ENCODE assay signal across 4 cellular contexts in genomic region chr3:61714225-61714624, GRCh38.
TF ChIP-seq lines count a peak whose summit lies in the region.

No MANE protein-coding gene starts in this region.

TF ChIP-seq in HEK293, 187 proteins besides CTCF, POLR2A, EP300 and RAD21:
- TF ChIP-seq ZBTB20 (tag by site-specific recombination; IDR thresholded peaks at IDR 0.05): no peak
- no peak for TF ChIP-seq ZFP37 (tag by site-specific recombination; IDR thresholded peaks at IDR 0.05)
- no peak for TF ChIP-seq ZNF24 (tag by site-specific recombination; IDR thresholded peaks at IDR 0.05)
- TF ChIP-seq ZNF214 (tag by site-specific recombination; IDR thresholded peaks at IDR 0.05; ENCODE audit: borderline replicate concordance): no peak
- no peak for TF ChIP-seq ZNF747 (tag by site-specific recombination; IDR thresholded peaks at IDR 0.05)
- no peak for TF ChIP-seq HIC1 (tag by site-specific recombination; IDR thresholded peaks at IDR 0.05)
- TF ChIP-seq PRDM6 (tag by site-specific recombination; IDR thresholded peaks at IDR 0.05): no peak
- no peak for TF ChIP-seq ZNF561 (tag by site-specific recombination; IDR thresholded peaks at IDR 0.05; ENCODE audit: borderline replicate concordance)
- 0 out of 2 replicates have a peak, but pooled peaks have one; percentile 32 for TF ChIP-seq ZNF580 (tag by site-specific recombination; IDR thresholded peaks at IDR 0.05)

TF ChIP-seq in IMR-90, 13 proteins besides CTCF, POLR2A, EP300 and RAD21:
- no peak for TF ChIP-seq NFE2L2 (IDR thresholded peaks at IDR 0.05; ENCODE audit: low read depth, low read length)
- TF ChIP-seq MAFK (IDR thresholded peaks at IDR 0.05; ENCODE audit: low read depth, low read length): no peak
- no peak for TF ChIP-seq USF2 (IDR thresholded peaks at IDR 0.05; ENCODE audit: low read depth, low read length)
- no peak for TF ChIP-seq MAZ (IDR thresholded peaks at IDR 0.05; ENCODE audit: borderline replicate concordance, low read depth, low read length)
- no peak for TF ChIP-seq ELK1 (IDR thresholded peaks at IDR 0.05; ENCODE audit: borderline replicate concordance, low read depth, low read length)
- no peak for TF ChIP-seq FOS (IDR thresholded peaks at IDR 0.05; ENCODE audit: low read depth, low read length)
- no peak for TF ChIP-seq CHD1 (IDR thresholded peaks at IDR 0.05; ENCODE audit: low read depth, low read length)
- TF ChIP-seq BHLHE40 (IDR thresholded peaks at IDR 0.05; ENCODE audit: low read depth, low read length): no peak
- TF ChIP-seq RFX5 (IDR thresholded peaks at IDR 0.05; ENCODE audit: low read depth, low read length): no peak
- no peak for TF ChIP-seq RCOR1 (IDR thresholded peaks at IDR 0.05; ENCODE audit: insufficient replicate concordance, low read length)

TF ChIP-seq in WTC11, 78 proteins besides CTCF, POLR2A, EP300 and RAD21:
- TF ChIP-seq IRF1 (CRISPR knock-in tag; IDR thresholded peaks at IDR 0.05): no peak
- TF ChIP-seq JUN (CRISPR knock-in tag; IDR thresholded peaks at IDR 0.05): no peak
- TF ChIP-seq GTF2I (CRISPR knock-in tag; conservative IDR thresholded peaks at IDR 0.05): peak; percentile 67; the same call in 1 of the 2 replicates
- no peak for TF ChIP-seq ZNF396 (CRISPR knock-in tag; IDR thresholded peaks at IDR 0.05; ENCODE audit: borderline replicate concordance)
- TF ChIP-seq CREM (CRISPR knock-in tag; IDR thresholded peaks at IDR 0.05): no peak
- TF ChIP-seq OVOL2 (CRISPR knock-in tag; IDR thresholded peaks at IDR 0.05; ENCODE audit: borderline replicate concordance): no peak
- TF ChIP-seq STAT6 (CRISPR knock-in tag; conservative IDR thresholded peaks at IDR 0.05; ENCODE audit: low read depth): no peak
- TF ChIP-seq IRF2 (CRISPR knock-in tag; IDR thresholded peaks at IDR 0.05; ENCODE audit: borderline replicate concordance, low read depth): no peak

TF ChIP-seq in H1, 55 proteins besides CTCF, POLR2A, EP300 and RAD21:
- TF ChIP-seq POU5F1 (IDR thresholded peaks at IDR 0.05; ENCODE audit: low read depth, low read length) (no peak), MAX (IDR thresholded peaks at IDR 0.05) (no peak), BRCA1 (IDR thresholded peaks at IDR 0.05; ENCODE audit: low read depth, low read length) (no peak), NANOG (IDR thresholded peaks at IDR 0.05; ENCODE audit: insufficient read depth, low read depth, low read length, poor library complexity, severe bottlenecking) (no peak), KDM1A (IDR thresholded peaks at IDR 0.05; ENCODE audit: borderline replicate concordance, low read length) (peak; percentile 60; the same call in 1 of the 2 replicates)
